8 cellular contexts compared by ENCODE assay signal in the genomic region with DNA sequence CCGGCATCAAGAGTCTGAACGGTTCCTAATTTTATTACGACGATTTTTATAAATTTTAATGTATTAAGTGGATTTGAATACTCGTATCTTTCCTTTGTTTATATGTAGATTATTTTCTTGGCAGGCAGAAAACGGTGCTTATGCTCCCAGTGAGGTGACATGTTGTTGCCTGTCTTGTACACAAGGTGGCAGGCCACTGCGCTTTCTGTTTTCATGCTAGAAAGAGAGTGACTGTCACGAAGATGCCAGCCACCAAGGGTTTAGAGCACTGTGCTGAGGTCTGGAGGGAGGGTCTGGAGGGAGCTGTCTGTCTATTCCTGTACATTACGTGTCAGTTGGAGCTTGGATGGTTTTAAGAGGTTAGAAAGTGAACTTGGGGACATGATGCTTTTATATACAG.
DNase-seq lines count a peak whose midpoint lies in the region; ATAC-seq and TF ChIP-seq lines count a peak whose summit lies in the region.

No MANE protein-coding gene starts in this region.

- ATAC-seq in HG02678 (IDR thresholded peaks at IDR 0.05; ENCODE audit: unreplicated experiment) (peak; percentile 62), sciatic nerve (no peak)

- H3K27ac ChIP-seq in cardiac muscle cell, result no peak overlapping the region
- H3K27ac ChIP-seq in right atrium auricular region, result no peak overlapping the region

- intact Hi-C loops in sciatic nerve (cut with DNase I), result loop anchor here (10.0 kb wide), 1 partner anchor 121 kb away; no protein-coding TSS in a partner anchor

- H3K4me1 ChIP-seq in cardiac muscle cell (ENCODE audit: low read depth), result peaks cover 12% of the 10 kb centered on the region
- no peaks in the 10 kb centered on the region for H3K4me1 ChIP-seq in right atrium auricular region

- TF ChIP-seq CTCF in cardiac muscle cell (IDR thresholded peaks at IDR 0.05; ENCODE audit: low read depth, low read length), result peak; percentile 51
- TF ChIP-seq CTCF in right atrium auricular region (IDR thresholded peaks at IDR 0.05), result peak in 1 of 2 donors; percentile 61

- peak in 1 of 2 donors; percentile 31 for DNase-seq in cardiac muscle cell (ENCODE audit: low read depth in 1 of 2, low spot score in 1 of 2)
- no peak for DNase-seq in right atrium auricular region (ENCODE audit: low spot score)
- peak; percentile 34 for DNase-seq in NCI-H526 treated with DMSO at 0.1 percent for 48 hours (lab: John Stamatoyannopoulos, UW)
- peak; percentile 45 for DNase-seq in activated T-cell treated with anti-CD3 and anti-CD28 coated beads, Interleukin-2, amount 50 U/mL, for 1 hour
- DNase-seq in glomerular visceral epithelial cell (ENCODE audit: extremely low spot score), result peak; percentile 1
- peak; percentile 23 to 26 (median 25) for DNase-seq in stimulated activated CD4-positive, alpha-beta T cell treated with anti-CD3 and anti-CD28 coated beads, Interleukin-12 subunit alpha, Interleukin-12 subunit beta, amount 100 ng/mL, for 48 hours (ENCODE audit: low read depth in 2 of 3, low spot score in 1 of 3)
- DNase-seq in sciatic nerve (ENCODE audit: low spot score), result no peak

- H3K9me3 ChIP-seq in cardiac muscle cell (ENCODE audit: low read depth) (no peaks in the 10 kb centered on the region), right atrium auricular region (no peaks in the 10 kb centered on the region)

- H3K4me3 ChIP-seq in cardiac muscle cell, result no peak overlapping the region
- no peak overlapping the region for H3K4me3 ChIP-seq in right atrium auricular region

- H3K27me3 ChIP-seq in cardiac muscle cell (no peaks in the 10 kb centered on the region), right atrium auricular region (no peaks in the 10 kb centered on the region)

- no peaks in the 10 kb centered on the region for H3K36me3 ChIP-seq in cardiac muscle cell
- no peaks in the 10 kb centered on the region for H3K36me3 ChIP-seq in right atrium auricular region

Comparison
In these comparisons a context has a peak if more than half of its experiments do, and no peak if none do; other contexts are left out.
1. DNase-seq: peak in NCI-H526 treated with DMSO at 0.1 percent for 48 hours (single experiment), activated T-cell treated with anti-CD3 and anti-CD28 coated beads, Interleukin-2, amount 50 U/mL, for 1 hour (single experiment), glomerular visceral epithelial cell (single experiment) and stimulated activated CD4-positive, alpha-beta T cell treated with anti-CD3 and anti-CD28 coated beads, Interleukin-12 subunit alpha, Interleukin-12 subunit beta, amount 100 ng/mL, for 48 hours (3 of 3); none in right atrium auricular region (single experiment) and sciatic nerve (single experiment).